1 cellular context compared by ENCODE assay signal in genomic region chr3:50156549-50156948, GRCh38.
TF ChIP-seq lines count a peak whose summit lies in the region.

No MANE protein-coding gene starts in this region.

TF ChIP-seq in K562, 482 proteins besides CTCF, POLR2A, EP300 and RAD21:
- TF ChIP-seq CEBPG (CRISPR knock-in tag; IDR thresholded peaks at IDR 0.05) (no peak), CEBPG (tag; conservative IDR thresholded peaks at IDR 0.05 in 1 of 2, IDR thresholded peaks at IDR 0.05 in 1 of 2) (no peak), SMAD3 (CRISPR knock-in tag; conservative IDR thresholded peaks at IDR 0.05) (no peak), ZNF12 (CRISPR knock-in tag; IDR thresholded peaks at IDR 0.05) (no peak), ZNF280B (CRISPR knock-in tag; IDR thresholded peaks at IDR 0.05) (no peak), ELF1 (tag; IDR thresholded peaks at IDR 0.05) (0 out of 2 replicates have a peak, but pooled peaks have one; percentile 10)
